ENCODE assay signal across 12 cellular contexts in the genomic region with DNA sequence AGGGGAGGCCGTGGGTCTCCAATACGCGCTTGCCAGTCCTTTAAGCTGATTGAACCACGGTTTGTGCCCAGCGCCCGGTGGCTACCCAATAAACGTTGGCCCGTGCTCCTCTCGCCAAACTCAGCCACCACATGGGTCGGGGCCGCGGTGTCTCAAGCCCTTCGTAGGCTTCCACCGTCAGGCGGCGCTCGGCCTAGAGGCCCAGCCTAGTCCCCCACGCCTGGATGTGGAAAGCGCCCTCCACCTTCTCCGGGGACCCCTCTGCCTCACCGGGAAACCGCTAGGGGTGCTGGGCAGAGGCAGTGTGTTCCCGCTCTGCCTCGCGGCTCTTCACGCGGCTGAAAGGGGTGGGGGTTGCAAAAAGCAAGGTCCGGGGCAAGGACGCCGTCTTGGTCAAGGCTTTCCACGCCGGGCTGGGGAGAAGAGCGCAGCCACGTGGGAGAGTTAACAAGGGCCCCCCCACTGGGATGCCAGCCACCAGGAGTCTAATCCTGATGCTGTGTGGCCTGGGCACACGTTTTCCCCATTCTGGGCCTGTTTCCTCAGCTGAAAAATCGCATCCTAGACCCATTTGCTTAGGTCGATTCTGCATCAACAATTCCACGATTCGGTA. TPM values are rescaled to one million over a fixed set of nuclear protein-coding genes. Genes with fewer than 3 reads are reported as not detected.
A peak's percentile ranks its signal among the peaks of the same experiment; 100 is the strongest.
DNase-seq lines count a peak whose midpoint lies in the region; ATAC-seq, FAIRE-seq and TF ChIP-seq lines count a peak whose summit lies in the region.
"Had no signal": no experiment of that assay in that cellular context is flagged by ENCODE, and none has a peak within 500 bp of the region (broad histone marks: within the 10 kb centered on the region; RNA-seq: fewer than 3 reads in every experiment).

No MANE protein-coding gene starts in this region.

- POLR2A ChIA-PET in K562 (lab: Yijun Ruan, JAX) = no interaction called here

- H3K27ac ChIP-seq in K562 (ENCODE audit: extremely low read depth, low read depth, low read length) = no peak overlapping the region

- H3K4me3 ChIP-seq in K562 = no peak overlapping the region
- H3K4me3 ChIP-seq in iPS-15b (ENCODE audit: low read depth, low read length) = peak overlapping the region; percentile 16

- no peak overlapping the region for H2AFZ ChIP-seq in K562 (ENCODE audit: low read depth, low read length)

- H3K9ac ChIP-seq in K562 (ENCODE audit: insufficient read depth in 1 of 2, low read depth in 2 of 2, low read length in 2 of 2) (peak overlapping the region in 1 of 2 experiments; percentile 12; a peak in 1 of 4 replicates), iPS-15b (ENCODE audit: low read depth, low read length) (peak overlapping the region; percentile 3)

- CTCF ChIA-PET in K562 (lab: Yijun Ruan, JAX; ENCODE audit: low intra/inter-chr PET ratio) = no interaction called here

- H3K4me2 ChIP-seq in K562 (ENCODE audit: insufficient read depth, low read length) = no peak overlapping the region

- no peak for TF ChIP-seq POLR2A in K562 (conservative IDR thresholded peaks at IDR 0.05)

- no peaks in the 10 kb centered on the region for H3K9me1 ChIP-seq in K562 (ENCODE audit: control insufficient read depth, insufficient read depth, low read length)

- H3K9me3 ChIP-seq in K562 (replicated peaks; ENCODE audit: control insufficient read depth, insufficient read depth, low read depth, low read length) (no peaks in the 10 kb centered on the region), iPS-15b (ENCODE audit: control insufficient read depth, insufficient read depth, low read length) (no peaks in the 10 kb centered on the region)

- no peak for TF ChIP-seq RAD21 in K562 (CRISPR knock-in tag; conservative IDR thresholded peaks at IDR 0.05 in 1 of 2, IDR thresholded peaks at IDR 0.05 in 1 of 2)

- H3K36me3 ChIP-seq in K562 (ENCODE audit: control insufficient read depth, insufficient read depth, low read length) (no peaks in the 10 kb centered on the region), iPS-15b (ENCODE audit: control insufficient read depth, insufficient read depth, low read length) (no peaks in the 10 kb centered on the region)

- no peak for FAIRE-seq in K562 (lab: Jason Lieb, UNC)

- ATAC-seq in K562 = peak; percentile 9
- peak; percentile 4 for ATAC-seq in sciatic nerve
- ATAC-seq: activated T-cell treated with anti-CD3 and anti-CD28 coated beads, Interleukin-2, amount 50 U/mL, for 72 hours had no signal

- peak in 2 of 3 experiments; percentile 15 to 33; a peak in 2 of 6 replicates for TF ChIP-seq CTCF in K562 (IDR thresholded peaks at IDR 0.05 in 2 of 3, conservative IDR thresholded peaks at IDR 0.05 in 1 of 3; ENCODE audit: insufficient read depth in 2 of 3, low read depth in 1 of 3, low read length in 3 of 3)

- in situ Hi-C loops in K562 (cut with MboI) = no loop called here

- no peaks in the 10 kb centered on the region for H4K20me1 ChIP-seq in K562 (replicated peaks; ENCODE audit: control insufficient read depth, insufficient read depth, low read length)

- 28% methylated on average over 39 of the region's 39 CpGs for WGBS in K562 (ENCODE audit: insufficient coverage, low coverage, missing lambda C conversion rate)

- TF ChIP-seq EP300 in K562 (IDR thresholded peaks at IDR 0.05; ENCODE audit: low read length) = no peak

- peaks cover 12 to 27% of the 10 kb centered on the region in 2 experiments for H3K4me1 ChIP-seq in K562 (replicated peaks in 1 of 2; ENCODE audit: control insufficient read depth in 2 of 2, insufficient read depth in 2 of 2, low read length in 2 of 2)
- H3K4me1 ChIP-seq in iPS-15b (ENCODE audit: control insufficient read depth, insufficient read depth, low read length) = peaks cover 34% of the 10 kb centered on the region

- no peaks in the 10 kb centered on the region for H3K79me2 ChIP-seq in K562 (ENCODE audit: control insufficient read depth, insufficient read depth, low read length)

- no TSS peak for BruUV-seq in K562 (replicated peaks; lab: Mats Ljungman, UMichigan)

- intact Hi-C loops in K562 (cut with micrococcal nuclease) (no loop called here), sciatic nerve (cut with DNase I) (no loop called here)

- peak; percentile 28 for DNase-seq in ELF-1 (ENCODE audit: low read depth, low spot score)
- DNase-seq in K562 (ENCODE audit: extremely low read depth in 1 of 4, low spot score in 3 of 4) = no peak
- DNase-seq in sciatic nerve (ENCODE audit: low spot score) = no peak
- no peak for DNase-seq in EL
- no peak for DNase-seq in NCI-H748 (lab: John Stamatoyannopoulos, UW; ENCODE audit: unreplicated experiment)
- no peak for DNase-seq in GM19240 (ENCODE audit: insufficient read length, low spot score)
- no peak for DNase-seq in Kasumi-1 (lab: John Stamatoyannopoulos, UW)
- DNase-seq: activated T-cell treated with anti-CD3 and anti-CD28 coated beads, Interleukin-2, amount 50 U/mL, for 72 hours; cerebellar nuclear complex; MM.1S; NCI-H510A treated with DMSO at 0.1 percent for 48 hours had no signal

- H3K27me3 ChIP-seq in K562 (ENCODE audit: control insufficient read depth in 2 of 2, insufficient read depth in 2 of 2, low read length in 2 of 2) = peaks cover 42 to 63% of the 10 kb centered on the region in 2 experiments
- peaks cover 19% of the 10 kb centered on the region for H3K27me3 ChIP-seq in iPS-15b (ENCODE audit: control insufficient read depth, insufficient read depth, low read length)

RNA-seq across cellular contexts. Expression of gene LEP, which starts 29.8 kb away (rescaled TPM):
- total RNA-seq in K562 (2011; cell fraction: chromatin; rRNA removed; ENCODE audit: low replicate concordance) = not detected in 2 replicates
- total RNA-seq in K562 (2011; cell fraction: nucleolus; rRNA removed) = not detected in 2 replicates
- not detected in 2 replicates for total RNA-seq in K562 (2011; cell fraction: nucleoplasm; rRNA removed)
- total RNA-seq in K562 (2014; rRNA removed) (not detected in 2 replicates), K562 (2014; rRNA removed; fragmentation: Illumina TruSeq; extraction: Trizol) (not detected in 2 replicates), K562 (2015; rRNA removed; fragmentation: Illumina TruSeq; extraction: Trizol) (not detected in 2 replicates), K562 (2021) (not detected in 2 replicates), sciatic nerve (7.2 TPM)
- polyA plus RNA-seq in K562 (2011; rRNA removed) (not detected in 2 replicates), K562 (2014; fragmentation: Illumina TruSeq; extraction: Trizol) (not detected in 2 replicates), K562 (2014; fragmentation: Nextera tagmentation; extraction: Ambion mirVana) (not detected), K562 (2014; rRNA removed) (not detected in 2 replicates)
- polyA plus RNA-seq in K562 (2011; cell fraction: cytosol; rRNA removed) = not detected in 2 replicates
- not detected in 2 replicates for polyA plus RNA-seq in K562 (2011; cell fraction: nucleus; rRNA removed)
- polyA plus RNA-seq in K562 (2012) = 0.04 and 0.06 TPM in 2 replicates
- not detected in 2 replicates for polyA minus RNA-seq in K562 (2011; rRNA and poly(A)+ RNA removed)
- not detected in 2 replicates for polyA minus RNA-seq in K562 (2011; cell fraction: cytosol; rRNA and poly(A)+ RNA removed)
- polyA minus RNA-seq in K562 (2011; cell fraction: nucleus; rRNA and poly(A)+ RNA removed) = not detected in 2 replicates
- total RNA-seq: activated T-cell treated with anti-CD3 and anti-CD28 coated beads, Interleukin-2, amount 50 U/mL, for 72 hours had no signal
